ENCODE assay signal across 7 cellular contexts in the genomic region with DNA sequence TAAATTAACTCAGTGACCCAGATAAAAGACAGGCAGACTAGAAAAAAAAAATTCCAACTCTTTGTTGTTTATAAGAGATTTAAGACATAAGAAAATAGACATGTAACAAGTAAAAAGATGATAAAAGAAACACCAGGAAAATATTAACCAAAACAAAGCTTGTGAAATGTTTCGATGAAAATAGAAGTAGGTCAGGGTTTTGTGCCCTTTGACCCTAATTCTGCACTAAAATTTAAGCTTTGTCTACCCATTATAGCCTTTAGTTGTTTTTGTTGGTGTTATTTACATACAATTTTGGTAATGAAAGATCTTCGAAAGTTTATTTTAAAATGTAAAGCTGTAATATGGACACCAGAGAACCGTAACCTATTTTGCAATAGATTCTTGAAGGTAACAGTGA.
"Had no signal": no experiment of that assay in that cellular context is flagged by ENCODE, and none has a peak within 500 bp of the region (broad histone marks: within the 10 kb centered on the region; RNA-seq: fewer than 3 reads in every experiment).

No MANE protein-coding gene starts in this region.

- H3K9me3 Mint-ChIP-seq: H9, IgD-negative memory B cell had no signal

- H3K4me3 Mint-ChIP-seq: H9, IgD-negative memory B cell had no signal

- H3K27ac Mint-ChIP-seq: H9, IgD-negative memory B cell had no signal

- DNase-seq: GOT3, H9, HCEC 1CT, KBM-7 had no signal

- H3K36me3 Mint-ChIP-seq: IgD-negative memory B cell had no signal

- FAIRE-seq: H54, HTR-8/SVneo had no signal

- H3K4me1 Mint-ChIP-seq: IgD-negative memory B cell had no signal

- H3K27me3 Mint-ChIP-seq: IgD-negative memory B cell had no signal
